In the genomic region with DNA sequence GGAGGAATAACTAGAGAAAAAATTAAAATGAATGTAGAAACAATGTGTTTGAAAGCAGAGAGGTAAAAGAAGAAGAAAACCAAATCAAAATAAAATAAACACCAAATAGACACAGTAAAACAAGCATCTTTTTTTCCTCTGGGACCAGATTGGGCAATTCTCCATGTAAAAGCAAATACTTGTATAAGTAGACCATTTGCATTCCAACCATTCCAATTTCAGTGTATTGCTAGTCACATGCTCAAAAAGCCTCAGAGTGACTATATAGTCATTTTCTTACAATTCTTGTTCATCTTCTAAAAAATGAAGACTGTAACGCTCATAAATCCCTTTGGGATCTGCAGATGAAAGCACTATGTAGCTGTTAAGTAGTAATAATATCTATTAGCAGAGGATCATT, we compare ENCODE assay signal across 21 cellular contexts.
DNase-seq lines count a peak whose midpoint lies in the region; ATAC-seq and TF ChIP-seq lines count a peak whose summit lies in the region.
"Had no signal": no experiment of that assay in that cellular context is flagged by ENCODE, and none has a peak within 500 bp of the region (broad histone marks: within the 10 kb centered on the region; RNA-seq: fewer than 3 reads in every experiment).

No MANE protein-coding gene starts in this region.

- no peak overlapping the region for H3K4me3 ChIP-seq in GM23338
- H3K4me3 ChIP-seq in astrocyte of the cerebellum (ENCODE audit: low read depth, low read length), result no peak overlapping the region
- no peak overlapping the region for H3K4me3 ChIP-seq in retinal pigment epithelial cell (ENCODE audit: low read length)
- no peak overlapping the region for H3K4me3 ChIP-seq in Karpas-422 (ENCODE audit: low read length)
- H3K4me3 ChIP-seq: esophagus squamous epithelium, psoas muscle, suprapubic skin had no signal

- no peak for ATAC-seq in GM23338
- ATAC-seq: activated naive CD8-positive, alpha-beta T cell treated with anti-CD3 and anti-CD28 coated beads, Interleukin-2, amount 50 U/mL, for 24 hours; psoas muscle had no signal

- no peaks in the 10 kb centered on the region for H3K36me3 Mint-ChIP-seq in GM23338 (ENCODE audit: low read depth)

- no peak overlapping the region for H3K27ac Mint-ChIP-seq in GM23338
- H3K27ac Mint-ChIP-seq: activated CD4-positive, alpha-beta T cell treated with anti-CD3 and anti-CD28 coated beads, Interleukin-2, amount 10 ng/mL, durations not matched to agents 7 days and 5 days; activated naive CD8-positive, alpha-beta T cell treated with anti-CD3 and anti-CD28 coated beads, Interleukin-2, amount 50 U/mL, for 24 hours; nephron had no signal

- H3K4me2 ChIP-seq in GM23338 (no peak overlapping the region), Karpas-422 (ENCODE audit: low read depth, low read length, poor library complexity, severe bottlenecking) (no peak overlapping the region)

- H3K9me2 ChIP-seq in GM23338 (ENCODE audit: insufficient read depth), result no peaks in the 10 kb centered on the region
- no peaks in the 10 kb centered on the region for H3K9me2 ChIP-seq in Karpas-422 (replicated peaks; ENCODE audit: insufficient read depth, low read length)

- H2AFZ ChIP-seq in GM23338 (no peak overlapping the region), Karpas-422 (ENCODE audit: low read length) (no peak overlapping the region)

- in situ Hi-C loops in astrocyte of the cerebellum (cut with HindIII; ENCODE audit: low sequenced_read_pairs), result no loop called here

- H3K36me3 ChIP-seq in GM23338 (ENCODE audit: insufficient read depth) (no peaks in the 10 kb centered on the region), Karpas-422 (ENCODE audit: insufficient read depth, low read length) (no peaks in the 10 kb centered on the region)
- H3K36me3 ChIP-seq: esophagus squamous epithelium, suprapubic skin had no signal

- peaks cover 3% of the 10 kb centered on the region for H3K27me3 Mint-ChIP-seq in GM23338 (ENCODE audit: insufficient read depth, low read depth, poor library complexity)
- H3K27me3 Mint-ChIP-seq: activated CD4-positive, alpha-beta T cell treated with anti-CD3 and anti-CD28 coated beads, Interleukin-2, amount 10 ng/mL, durations not matched to agents 7 days and 5 days; activated naive CD8-positive, alpha-beta T cell treated with anti-CD3 and anti-CD28 coated beads, Interleukin-2, amount 50 U/mL, for 24 hours; central memory CD8-positive, alpha-beta T cell had no signal

- H3K4me1 Mint-ChIP-seq in GM23338, result no peaks in the 10 kb centered on the region
- H3K4me1 Mint-ChIP-seq: activated CD4-positive, alpha-beta T cell treated with anti-CD3 and anti-CD28 coated beads, Interleukin-2, amount 10 ng/mL, durations not matched to agents 7 days and 5 days; activated naive CD8-positive, alpha-beta T cell treated with anti-CD3 and anti-CD28 coated beads, Interleukin-2, amount 50 U/mL, for 24 hours; central memory CD8-positive, alpha-beta T cell had no signal

- peaks cover 12% of the 10 kb centered on the region for H3K9me3 ChIP-seq in Karpas-422 (ENCODE audit: low read length)
- H3K9me3 ChIP-seq: esophagus squamous epithelium, psoas muscle, suprapubic skin had no signal

- H3F3A ChIP-seq in GM23338 (replicated peaks; ENCODE audit: low read depth), result no peaks in the 10 kb centered on the region

- no peaks in the 10 kb centered on the region for H3K27me3 ChIP-seq in GM23338 (ENCODE audit: insufficient read depth)
- no peaks in the 10 kb centered on the region for H3K27me3 ChIP-seq in Karpas-422 (ENCODE audit: low read length)
- H3K27me3 ChIP-seq: esophagus squamous epithelium, suprapubic skin had no signal

- no peak overlapping the region for H3K27ac ChIP-seq in GM23338 (ENCODE audit: low read depth)
- no peak overlapping the region for H3K27ac ChIP-seq in Karpas-422 (ENCODE audit: low read length)
- H3K27ac ChIP-seq: esophagus squamous epithelium, psoas muscle, suprapubic skin had no signal

- H3K4me1 ChIP-seq in GM23338 (ENCODE audit: insufficient read depth), result no peaks in the 10 kb centered on the region
- H3K4me1 ChIP-seq in Karpas-422 (ENCODE audit: low read length), result no peaks in the 10 kb centered on the region
- H3K4me1 ChIP-seq: esophagus squamous epithelium, suprapubic skin had no signal

- H3K9me3 Mint-ChIP-seq in GM23338, result no peaks in the 10 kb centered on the region
- H3K9me3 Mint-ChIP-seq: activated CD4-positive, alpha-beta T cell treated with anti-CD3 and anti-CD28 coated beads, Interleukin-2, amount 10 ng/mL, durations not matched to agents 7 days and 5 days; activated naive CD8-positive, alpha-beta T cell treated with anti-CD3 and anti-CD28 coated beads, Interleukin-2, amount 50 U/mL, for 24 hours; central memory CD8-positive, alpha-beta T cell; nephron had no signal

- H4K20me1 ChIP-seq in GM23338 (replicated peaks; ENCODE audit: insufficient read depth) (no peaks in the 10 kb centered on the region), Karpas-422 (ENCODE audit: insufficient read depth, low read depth, low read length) (no peaks in the 10 kb centered on the region)

- no peak overlapping the region for H3K9ac ChIP-seq in Karpas-422 (ENCODE audit: low read length)

- TF ChIP-seq CTCF in GM23338 (conservative IDR thresholded peaks at IDR 0.05; ENCODE audit: low read depth in 2 of 2) (no peak), astrocyte of the cerebellum (IDR thresholded peaks at IDR 0.05; ENCODE audit: low read depth, low read length, missing control alignments) (no peak), retinal pigment epithelial cell (conservative IDR thresholded peaks at IDR 0.05; ENCODE audit: low read depth, low read length) (no peak)

- H3K4me3 Mint-ChIP-seq in GM23338, result no peak overlapping the region
- H3K4me3 Mint-ChIP-seq: activated CD4-positive, alpha-beta T cell treated with anti-CD3 and anti-CD28 coated beads, Interleukin-2, amount 10 ng/mL, durations not matched to agents 7 days and 5 days; activated naive CD8-positive, alpha-beta T cell treated with anti-CD3 and anti-CD28 coated beads, Interleukin-2, amount 50 U/mL, for 24 hours; central memory CD8-positive, alpha-beta T cell; nephron had no signal

- H3K79me2 ChIP-seq in GM23338 (replicated peaks; ENCODE audit: insufficient read depth), result no peaks in the 10 kb centered on the region
- no peaks in the 10 kb centered on the region for H3K79me2 ChIP-seq in Karpas-422 (ENCODE audit: low read length)

- peak; percentile 5 for DNase-seq in GM23338 (ENCODE audit: low spot score)
- DNase-seq in astrocyte of the cerebellum (ENCODE audit: low read depth), result peak; percentile 33
- peak; percentile 21 for DNase-seq in fibroblast of the conjunctiva (ENCODE audit: low read depth)
- peak; percentile 60 for DNase-seq in retinal pigment epithelial cell (ENCODE audit: low read depth)
- no peak for DNase-seq in Karpas-422
- no peak for DNase-seq in CD1c-positive myeloid dendritic cell (ENCODE audit: extremely low spot score)
- DNase-seq in NCI-H146 treated with DMSO at 0.1 percent for 48 hours (lab: John Stamatoyannopoulos, UW; ENCODE audit: unreplicated experiment), result no peak
- DNase-seq: activated CD4-positive, alpha-beta T cell treated with anti-CD3 and anti-CD28 coated beads, Interleukin-2, amount 10 ng/mL, durations not matched to agents 7 days and 5 days; activated CD8-positive, alpha-beta memory T cell treated with anti-CD3 and anti-CD28 coated beads, Interleukin-2, amount 50 U/mL, for 48 hours; activated effector memory CD4-positive, alpha-beta T cell treated with Interleukin-2 at 50 U/mL for 16 hours; activated naive CD8-positive, alpha-beta T cell treated with anti-CD3 and anti-CD28 coated beads, Interleukin-2, amount 50 U/mL, for 24 hours; effector CD8-positive, alpha-beta T cell; esophagus squamous epithelium; hypothalamus; kidney; NCI-H1417; NCI-H524; psoas muscle had no signal

TF ChIP-seq in GM23338, 12 proteins besides CTCF, POLR2A, EP300 and RAD21:
- TF ChIP-seq STAT1 (IDR thresholded peaks at IDR 0.05; ENCODE audit: unreplicated experiment) (no peak), EZH2phosphoT487 (IDR thresholded peaks at IDR 0.05; ENCODE audit: unreplicated experiment) (no peak), JUNB (IDR thresholded peaks at IDR 0.05; ENCODE audit: unreplicated experiment) (no peak), CREB1 (CRISPR knock-in tag; IDR thresholded peaks at IDR 0.05; ENCODE audit: low read depth) (no peak), ZNF114 (CRISPR knock-in tag; IDR thresholded peaks at IDR 0.05) (no peak)
- TF ChIP-seq, protein P1, sequence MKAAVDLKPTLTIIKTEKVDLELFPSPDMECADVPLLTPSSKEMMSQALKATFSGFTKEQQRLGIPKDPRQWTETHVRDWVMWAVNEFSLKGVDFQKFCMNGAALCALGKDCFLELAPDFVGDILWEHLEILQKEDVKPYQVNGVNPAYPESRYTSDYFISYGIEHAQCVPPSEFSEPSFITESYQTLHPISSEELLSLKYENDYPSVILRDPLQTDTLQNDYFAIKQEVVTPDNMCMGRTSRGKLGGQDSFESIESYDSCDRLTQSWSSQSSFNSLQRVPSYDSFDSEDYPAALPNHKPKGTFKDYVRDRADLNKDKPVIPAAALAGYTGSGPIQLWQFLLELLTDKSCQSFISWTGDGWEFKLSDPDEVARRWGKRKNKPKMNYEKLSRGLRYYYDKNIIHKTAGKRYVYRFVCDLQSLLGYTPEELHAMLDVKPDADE (IDR thresholded peaks at IDR 0.05), result no peak

Comparison
In these comparisons a context has a peak if more than half of its experiments do, and no peak if none do; other contexts are left out.
1. DNase-seq: peak in GM23338 (single experiment), astrocyte of the cerebellum (single experiment), fibroblast of the conjunctiva (single experiment) and retinal pigment epithelial cell (single experiment); none in Karpas-422 (single experiment), CD1c-positive myeloid dendritic cell (single experiment) and NCI-H146 treated with DMSO at 0.1 percent for 48 hours (single experiment).